In genomic region chr7:150368098-150368883, GRCh38 we compare ENCODE assay signal across 8 cellular contexts. TPM values are rescaled to one million over a fixed set of nuclear protein-coding genes. Genes with fewer than 3 reads are reported as not detected.
A peak's percentile ranks its signal among the peaks of the same experiment; 100 is the strongest.
DNase-seq lines count a peak whose midpoint lies in the region; ATAC-seq, FAIRE-seq and TF ChIP-seq lines count a peak whose summit lies in the region.

TSS of gene REPIN1 (plus strand) at chr7:150368822. CDS start at chr7:150369712, 890 bp downstream.

- under 1% methylated on average over 26 of the region's 85 CpGs for WGBS in A549 (ENCODE audit: missing lambda C conversion rate)

- H3K9me3 ChIP-seq in A549 (no peaks in the 10 kb centered on the region), kidney (ENCODE audit: control insufficient read depth in 1 of 2, low read length in 2 of 2) (no peaks in the 10 kb centered on the region)

- H3K9ac ChIP-seq in kidney (ENCODE audit: low read length in 2 of 2): peak within 1 kb of the TSS; percentile 77 to 91

- no peak for TF ChIP-seq RAD21 in A549 (conservative IDR thresholded peaks at IDR 0.05 in 1 of 2, IDR thresholded peaks at IDR 0.05 in 1 of 2)

- peak; percentile 43 for TF ChIP-seq POLR2A in A549 (IDR thresholded peaks at IDR 0.05; ENCODE audit: low read length)

- peak within 1 kb of the TSS; percentile 96 for H3K4me3 ChIP-seq in A549
- peak within 1 kb of the TSS; percentile 64 to 90 for H3K4me3 ChIP-seq in kidney (ENCODE audit: low read length in 2 of 2)

- H3K27ac ChIP-seq in A549 (peak within 1 kb of the TSS; percentile 96 to 100), kidney (ENCODE audit: low read depth in 2 of 2, low read length in 2 of 2) (peak within 1 kb of the TSS; percentile 94 to 97)

- ATAC-seq in A549 (peak; percentile 69 to 70), GM18861 (IDR thresholded peaks at IDR 0.05; ENCODE audit: unreplicated experiment) (peak; percentile 35), HG03097 (IDR thresholded peaks at IDR 0.05; ENCODE audit: low FRiP score, unreplicated experiment) (peak; percentile 38)

- H3K4me1 ChIP-seq in A549: peaks cover 19% of the 10 kb centered on the region; the same call in 2 of the 3 replicates
- H3K4me1 ChIP-seq in kidney (ENCODE audit: control insufficient read depth in 1 of 2, insufficient read depth in 1 of 2, low read depth in 1 of 2, low read length in 2 of 2): peaks cover 10 to 26% of the 10 kb centered on the region in 2 donors

- DNase-seq in A549 (ENCODE audit: low read depth in 1 of 2, low spot score in 1 of 2) (peak; percentile 72 to 93), NCI-H226 (peak; percentile 75), cerebellar cortex (ENCODE audit: low spot score) (peak; percentile 81), kidney (peak; percentile 98)
- DNase-seq in activated CD4-positive, CD25-positive, alpha-beta regulatory T cell treated with anti-CD3 and anti-CD28 coated beads, Interleukin-2, amount 50 U/mL, for 72 hours: peak; percentile 82
- DNase-seq in stimulated activated CD4-positive, alpha-beta T cell treated with anti-CD3 and anti-CD28 coated beads, Interleukin-15, amount 100 ng/mL, for 1 hour (ENCODE audit: low read depth in 1 of 2, low spot score in 1 of 2): peak; percentile 55 to 68

- TF ChIP-seq CTCF in A549 (IDR thresholded peaks at IDR 0.05) (no peak), kidney (IDR thresholded peaks at IDR 0.05; ENCODE audit: borderline replicate concordance, extremely low read depth, insufficient read depth) (no peak)

- FAIRE-seq in A549 (lab: Jason Lieb, UNC): no peak
- FAIRE-seq in kidney (lab: Jason Lieb, UNC): no peak

- peaks cover 7 to 8% of the 10 kb centered on the region in 2 donors for H3K36me3 ChIP-seq in kidney (ENCODE audit: control insufficient read depth in 1 of 2, insufficient read depth in 2 of 2, low read length in 2 of 2)

- H3K4me2 ChIP-seq in A549: peak within 1 kb of the TSS; percentile 100

- intact Hi-C loops in kidney (cut with DNase I): no loop called here

- TF ChIP-seq EP300 in A549 (IDR thresholded peaks at IDR 0.05): no peak

- POLR2A ChIA-PET in A549 (lab: Yijun Ruan, JAX): interaction anchor here (1.1 to 3.1 kb wide), 5 partner anchors 10 to 55 kb away, joined by 3 to 44 read pairs (median 3); a partner anchor contains a TSS

- CTCF ChIA-PET in A549 (lab: Yijun Ruan, JAX): interaction anchor here (1.0 to 6.7 kb wide), 6 partner anchors 10 to 591 kb away, joined by 3 to 44 read pairs (median 5); no protein-coding TSS in a partner anchor

TF ChIP-seq in A549, 52 proteins besides CTCF, POLR2A, EP300 and RAD21 (continues in another document):
- peak; percentile 32; the same call in 1 of the 2 replicates for TF ChIP-seq HOXB5 (CRISPR knock-in tag; IDR thresholded peaks at IDR 0.05)
- TF ChIP-seq, protein P1, sequence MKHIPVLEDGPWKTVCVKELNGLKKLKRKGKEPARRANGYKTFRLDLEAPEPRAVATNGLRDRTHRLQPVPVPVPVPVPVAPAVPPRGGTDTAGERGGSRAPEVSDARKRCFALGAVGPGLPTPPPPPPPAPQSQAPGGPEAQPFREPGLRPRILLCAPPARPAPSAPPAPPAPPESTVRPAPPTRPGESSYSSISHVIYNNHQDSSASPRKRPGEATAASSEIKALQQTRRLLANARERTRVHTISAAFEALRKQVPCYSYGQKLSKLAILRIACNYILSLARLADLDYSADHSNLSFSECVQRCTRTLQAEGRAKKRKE (CRISPR knock-in tag; IDR thresholded peaks at IDR 0.05; ENCODE audit: low read depth): peak; percentile 54; the same call in 1 of the 2 replicates
- TF ChIP-seq KDM5A (IDR thresholded peaks at IDR 0.05): no peak
- peak; percentile 22 for TF ChIP-seq CHD2 (IDR thresholded peaks at IDR 0.05; ENCODE audit: low read length, partially characterized antibody)
- TF ChIP-seq CEBPB (IDR thresholded peaks at IDR 0.05): no peak
- no peak for TF ChIP-seq SREBF2 (IDR thresholded peaks at IDR 0.05)
- TF ChIP-seq RNF2 (IDR thresholded peaks at IDR 0.05; ENCODE audit: borderline replicate concordance, low read depth): peak; percentile 98; the same call in 1 of the 2 replicates
- no peak for TF ChIP-seq ELK1 (IDR thresholded peaks at IDR 0.05; ENCODE audit: low read depth, low read length)
- TF ChIP-seq MAFK (IDR thresholded peaks at IDR 0.05; ENCODE audit: partially characterized antibody): no peak
- TF ChIP-seq FOSL2 (IDR thresholded peaks at IDR 0.05): 0 out of 2 replicates have a peak, but pooled peaks have one; percentile 10
- 0 out of 2 replicates have a peak, but pooled peaks have one; percentile 23 for TF ChIP-seq FOSL2 (CRISPR knock-in tag; IDR thresholded peaks at IDR 0.05)
- TF ChIP-seq MYC (IDR thresholded peaks at IDR 0.05; ENCODE audit: borderline replicate concordance, low read length): peak; percentile 93
- peak; percentile 47 for TF ChIP-seq EHF (CRISPR knock-in tag; IDR thresholded peaks at IDR 0.05)
- TF ChIP-seq ZSCAN20 (CRISPR knock-in tag; IDR thresholded peaks at IDR 0.05): 0 out of 2 replicates have a peak, but pooled peaks have one; percentile 23
- peak; percentile 26 for TF ChIP-seq GATA3 (IDR thresholded peaks at IDR 0.05; ENCODE audit: borderline replicate concordance)
- TF ChIP-seq PHF8 (IDR thresholded peaks at IDR 0.05; ENCODE audit: borderline replicate concordance, low read depth): peak; percentile 94
- peak; percentile 58; the same call in 1 of the 2 replicates for TF ChIP-seq NPAS2 (CRISPR knock-in tag; IDR thresholded peaks at IDR 0.05; ENCODE audit: borderline replicate concordance)
- TF ChIP-seq MAZ (IDR thresholded peaks at IDR 0.05; ENCODE audit: borderline replicate concordance, low read depth, low read length): peak; percentile 27; the same call in 1 of the 2 replicates
- peak; percentile 48; the same call in 1 of the 2 replicates for TF ChIP-seq HOXB13 (CRISPR knock-in tag; IDR thresholded peaks at IDR 0.05; ENCODE audit: low read depth)
- peak; percentile 18; the same call in 1 of the 3 replicates for TF ChIP-seq SMC3 (IDR thresholded peaks at IDR 0.05)
- peak; percentile 56 for TF ChIP-seq USF2 (IDR thresholded peaks at IDR 0.05)
- peak; percentile 83 for TF ChIP-seq E2F6 (IDR thresholded peaks at IDR 0.05; ENCODE audit: borderline replicate concordance, low read depth)
- no peak for TF ChIP-seq JUNB (IDR thresholded peaks at IDR 0.05)
- TF ChIP-seq HMGXB4 (CRISPR knock-in tag; IDR thresholded peaks at IDR 0.05; ENCODE audit: borderline replicate concordance): peak; percentile 68; the same call in 1 of the 2 replicates
- TF ChIP-seq HDAC2 (IDR thresholded peaks at IDR 0.05): peak; percentile 68; the same call in 1 of the 2 replicates
- 0 out of 2 replicates have a peak, but pooled peaks have one; percentile 39 for TF ChIP-seq BHLHE40 (IDR thresholded peaks at IDR 0.05; ENCODE audit: low read depth, low read length)

RNA-seq across cellular contexts. Expression of gene REPIN1, which starts in this region (rescaled TPM):
- 48.1 and 58.0 TPM in 2 replicates for polyA plus RNA-seq in A549 (2011; rRNA removed)
- 78.8 and 110 TPM in 2 replicates for polyA plus RNA-seq in A549 (2012; cell fraction: cytosol; rRNA removed)
- polyA plus RNA-seq in A549 (2012; cell fraction: nucleus; rRNA removed): 120 and 144 TPM in 2 replicates
- 86.2 to 101 TPM (median 101 TPM) in 3 replicates for polyA plus RNA-seq in A549 (2017; fragmentation: RNase III; extraction: RNeasy Plus Mini Kit Qiagen cat#74134 plus additional on column Dnase treatment)
- 43.9 and 44.5 TPM in 2 replicates for polyA minus RNA-seq in A549 (2011; rRNA and poly(A)+ RNA removed)
- total RNA-seq in kidney: 95.8 TPM
- 53.7 TPM for polyA plus RNA-seq in kidney (ENCODE audit: insufficient read depth, low read depth, low replicate concordance)

Comparison
In these comparisons a context has a peak if more than half of its experiments do, and no peak if none do; other contexts are left out.
1. Peak in every context shown above with its lines: DNase-seq, ATAC-seq, H3K4me3 ChIP-seq and H3K27ac ChIP-seq.